In genomic region chr6:29564875-29565274, GRCh38 we compare ENCODE assay signal across 2 cellular contexts.
A peak's percentile ranks its signal among the peaks of the same experiment; 100 is the strongest.
TF ChIP-seq lines count a peak whose summit lies in the region.

No MANE protein-coding gene starts in this region.

TF ChIP-seq in HepG2, 621 proteins besides CTCF, POLR2A, EP300 and RAD21:
- TF ChIP-seq ZNF282 (IDR thresholded peaks at IDR 0.05; ENCODE audit: partially characterized antibody) (no peak), RFX5 (IDR thresholded peaks at IDR 0.05; ENCODE audit: low read depth, low read length) (peak; percentile 96), IRF2 (CRISPR knock-in tag; IDR thresholded peaks at IDR 0.05) (no peak), RFXANK (CRISPR knock-in tag; IDR thresholded peaks at IDR 0.05) (peak; percentile 82; the same call in 1 of the 2 replicates)

TF ChIP-seq in K562, 482 proteins besides CTCF, POLR2A, EP300 and RAD21:
- TF ChIP-seq CREB3L1 (IDR thresholded peaks at IDR 0.05; ENCODE audit: borderline replicate concordance, low read depth): no peak
- peak; percentile 91 for TF ChIP-seq RFX5 (IDR thresholded peaks at IDR 0.05; ENCODE audit: low read depth, low read length)
